Comparison of ENCODE assay signal across 1 cellular context in the genomic region with DNA sequence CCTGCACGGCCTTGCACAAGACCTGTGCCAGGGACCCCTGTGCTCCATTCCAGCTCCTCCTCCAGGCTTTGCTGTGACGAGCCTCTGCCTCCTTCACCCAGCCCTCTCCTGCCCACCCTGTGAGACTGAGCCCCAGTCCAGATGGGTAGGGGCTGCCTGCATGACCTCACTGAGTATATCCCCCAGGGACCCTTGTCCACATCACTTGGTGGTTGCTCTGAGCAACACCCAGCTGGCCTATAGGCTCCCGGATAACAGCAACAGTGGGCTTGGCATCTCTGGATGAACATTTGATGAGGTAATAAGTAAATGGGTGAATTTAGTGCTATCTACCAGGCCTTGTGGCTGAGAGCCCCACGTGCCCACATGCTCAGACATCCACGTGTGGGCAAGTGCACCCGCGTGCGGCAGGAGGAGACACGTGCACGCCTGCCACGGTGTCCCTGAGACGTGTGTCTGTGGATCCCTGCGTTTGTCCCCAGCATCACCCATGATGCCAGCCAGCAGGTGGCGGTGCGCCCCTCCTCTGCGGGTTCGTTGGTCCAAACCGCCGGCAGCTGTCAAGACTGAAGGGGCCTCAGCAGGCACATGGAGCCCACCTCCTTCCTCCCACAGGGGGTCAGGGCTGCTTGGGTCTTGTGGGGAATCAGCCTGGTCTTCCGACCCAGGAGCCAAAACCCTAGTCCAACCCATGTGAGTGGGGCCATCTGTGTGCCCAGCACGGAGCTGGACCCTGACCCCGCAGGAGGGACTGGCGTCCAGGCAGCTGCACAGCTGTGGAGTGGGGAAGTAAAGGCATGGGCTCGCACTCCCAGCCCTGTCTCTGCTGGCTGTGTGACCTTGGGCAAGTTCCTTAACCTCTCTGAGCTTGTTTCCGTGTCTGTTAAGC.
TF ChIP-seq lines count a peak whose summit lies in the region.

No MANE protein-coding gene starts in this region.

TF ChIP-seq in K562, 482 proteins besides CTCF, POLR2A, EP300 and RAD21 (continued from another document and continues in another):
- TF ChIP-seq CUX1 (CRISPR knock-in tag; IDR thresholded peaks at IDR 0.05) (no peak; the same call in 1 of the 2 replicates), MECOM (CRISPR knock-in tag; IDR thresholded peaks at IDR 0.05) (peak; percentile 60), ZBTB7A (IDR thresholded peaks at IDR 0.05; ENCODE audit: borderline replicate concordance, control insufficient read depth, low read depth, low read length) (peak; percentile 85), ZNF239 (CRISPR knock-in tag; IDR thresholded peaks at IDR 0.05) (no peak), RFX7 (CRISPR knock-in tag; IDR thresholded peaks at IDR 0.05) (0 out of 2 replicates have a peak, but pooled peaks have one; percentile 55), TEAD4 (IDR thresholded peaks at IDR 0.05; ENCODE audit: low read length) (peak; percentile 37; the same call in 1 of the 2 replicates), TEAD4 (CRISPR knock-in tag; IDR thresholded peaks at IDR 0.05; ENCODE audit: borderline replicate concordance) (no peak), HNRNPK (IDR thresholded peaks at IDR 0.05; ENCODE audit: low read depth, low read length, poor library complexity, severe bottlenecking) (no peak), DIDO1 (tag; IDR thresholded peaks at IDR 0.05; ENCODE audit: low read depth) (no peak), ZNF324 (CRISPR knock-in tag; IDR thresholded peaks at IDR 0.05) (0 out of 2 replicates have a peak, but pooled peaks have one; percentile 38), ZNF263 (CRISPR knock-in tag; IDR thresholded peaks at IDR 0.05; ENCODE audit: borderline replicate concordance) (peak; percentile 38; the same call in 1 of the 2 replicates), BRD9 (IDR thresholded peaks at IDR 0.05; ENCODE audit: low read depth, partially characterized antibody) (peak; percentile 99), HMGN3 (IDR thresholded peaks at IDR 0.05; ENCODE audit: borderline replicate concordance, extremely low read depth, insufficient read length, low read depth, low read length) (peak; percentile 73), CREB1 (IDR thresholded peaks at IDR 0.05) (no peak), CREB1 (CRISPR knock-in tag; IDR thresholded peaks at IDR 0.05) (peak; percentile 81), ZEB2 (IDR thresholded peaks at IDR 0.05) (peak; percentile 46; the same call in 1 of the 2 replicates), CTBP1 (IDR thresholded peaks at IDR 0.05; ENCODE audit: borderline replicate concordance) (peak; percentile 91), SMARCB1 (IDR thresholded peaks at IDR 0.05; ENCODE audit: insufficient read length, low read depth) (no peak), CREB3 (tag; conservative IDR thresholded peaks at IDR 0.05; ENCODE audit: low read depth) (no peak), ZBTB2 (IDR thresholded peaks at IDR 0.05) (peak; percentile 75; the same call in 1 of the 2 replicates), CBFA2T3 (IDR thresholded peaks at IDR 0.05) (peak; percentile 16; the same call in 1 of the 2 replicates), BCOR (IDR thresholded peaks at IDR 0.05) (peak; percentile 100), ZNF165 (CRISPR knock-in tag; IDR thresholded peaks at IDR 0.05; ENCODE audit: borderline replicate concordance) (peak; percentile 8; the same call in 1 of the 2 replicates), ILF3 (IDR thresholded peaks at IDR 0.05; ENCODE audit: borderline replicate concordance) (no peak), ATF1 (CRISPR knock-in tag; IDR thresholded peaks at IDR 0.05) (no peak), ATF1 (tag; IDR thresholded peaks at IDR 0.05) (peak; percentile 72)
- TF ChIP-seq, protein P1, sequence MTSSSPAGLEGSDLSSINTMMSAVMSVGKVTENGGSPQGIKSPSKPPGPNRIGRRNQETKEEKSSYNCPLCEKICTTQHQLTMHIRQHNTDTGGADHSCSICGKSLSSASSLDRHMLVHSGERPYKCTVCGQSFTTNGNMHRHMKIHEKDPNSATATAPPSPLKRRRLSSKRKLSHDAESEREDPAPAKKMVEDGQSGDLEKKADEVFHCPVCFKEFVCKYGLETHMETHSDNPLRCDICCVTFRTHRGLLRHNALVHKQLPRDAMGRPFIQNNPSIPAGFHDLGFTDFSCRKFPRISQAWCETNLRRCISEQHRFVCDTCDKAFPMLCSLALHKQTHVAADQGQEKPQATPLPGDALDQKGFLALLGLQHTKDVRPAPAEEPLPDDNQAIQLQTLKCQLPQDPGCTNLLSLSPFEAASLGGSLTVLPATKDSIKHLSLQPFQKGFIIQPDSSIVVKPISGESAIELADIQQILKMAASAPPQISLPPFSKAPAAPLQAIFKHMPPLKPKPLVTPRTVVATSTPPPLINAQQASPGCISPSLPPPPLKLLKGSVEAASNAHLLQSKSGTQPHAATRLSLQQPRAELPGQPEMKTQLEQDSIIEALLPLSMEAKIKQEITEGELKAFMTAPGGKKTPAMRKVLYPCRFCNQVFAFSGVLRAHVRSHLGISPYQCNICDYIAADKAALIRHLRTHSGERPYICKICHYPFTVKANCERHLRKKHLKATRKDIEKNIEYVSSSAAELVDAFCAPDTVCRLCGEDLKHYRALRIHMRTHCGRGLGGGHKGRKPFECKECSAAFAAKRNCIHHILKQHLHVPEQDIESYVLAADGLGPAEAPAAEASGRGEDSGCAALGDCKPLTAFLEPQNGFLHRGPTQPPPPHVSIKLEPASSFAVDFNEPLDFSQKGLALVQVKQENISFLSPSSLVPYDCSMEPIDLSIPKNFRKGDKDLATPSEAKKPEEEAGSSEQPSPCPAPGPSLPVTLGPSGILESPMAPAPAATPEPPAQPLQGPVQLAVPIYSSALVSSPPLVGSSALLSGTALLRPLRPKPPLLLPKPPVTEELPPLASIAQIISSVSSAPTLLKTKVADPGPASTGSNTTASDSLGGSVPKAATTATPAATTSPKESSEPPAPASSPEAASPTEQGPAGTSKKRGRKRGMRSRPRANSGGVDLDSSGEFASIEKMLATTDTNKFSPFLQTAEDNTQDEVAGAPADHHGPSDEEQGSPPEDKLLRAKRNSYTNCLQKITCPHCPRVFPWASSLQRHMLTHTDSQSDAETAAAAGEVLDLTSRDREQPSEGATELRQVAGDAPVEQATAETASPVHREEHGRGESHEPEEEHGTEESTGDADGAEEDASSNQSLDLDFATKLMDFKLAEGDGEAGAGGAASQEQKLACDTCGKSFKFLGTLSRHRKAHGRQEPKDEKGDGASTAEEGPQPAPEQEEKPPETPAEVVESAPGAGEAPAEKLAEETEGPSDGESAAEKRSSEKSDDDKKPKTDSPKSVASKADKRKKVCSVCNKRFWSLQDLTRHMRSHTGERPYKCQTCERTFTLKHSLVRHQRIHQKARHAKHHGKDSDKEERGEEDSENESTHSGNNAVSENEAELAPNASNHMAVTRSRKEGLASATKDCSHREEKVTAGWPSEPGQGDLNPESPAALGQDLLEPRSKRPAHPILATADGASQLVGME (CRISPR knock-in tag; IDR thresholded peaks at IDR 0.05): peak; percentile 95
- TF ChIP-seq, protein P2, sequence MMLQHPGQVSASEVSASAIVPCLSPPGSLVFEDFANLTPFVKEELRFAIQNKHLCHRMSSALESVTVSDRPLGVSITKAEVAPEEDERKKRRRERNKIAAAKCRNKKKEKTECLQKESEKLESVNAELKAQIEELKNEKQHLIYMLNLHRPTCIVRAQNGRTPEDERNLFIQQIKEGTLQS (IDR thresholded peaks at IDR 0.05): peak; percentile 31; the same call in 1 of the 2 replicates
- TF ChIP-seq, protein P2 (CRISPR knock-in tag; conservative IDR thresholded peaks at IDR 0.05): peak; percentile 69; the same call in 1 of the 2 replicates
- TF ChIP-seq, protein P3, sequence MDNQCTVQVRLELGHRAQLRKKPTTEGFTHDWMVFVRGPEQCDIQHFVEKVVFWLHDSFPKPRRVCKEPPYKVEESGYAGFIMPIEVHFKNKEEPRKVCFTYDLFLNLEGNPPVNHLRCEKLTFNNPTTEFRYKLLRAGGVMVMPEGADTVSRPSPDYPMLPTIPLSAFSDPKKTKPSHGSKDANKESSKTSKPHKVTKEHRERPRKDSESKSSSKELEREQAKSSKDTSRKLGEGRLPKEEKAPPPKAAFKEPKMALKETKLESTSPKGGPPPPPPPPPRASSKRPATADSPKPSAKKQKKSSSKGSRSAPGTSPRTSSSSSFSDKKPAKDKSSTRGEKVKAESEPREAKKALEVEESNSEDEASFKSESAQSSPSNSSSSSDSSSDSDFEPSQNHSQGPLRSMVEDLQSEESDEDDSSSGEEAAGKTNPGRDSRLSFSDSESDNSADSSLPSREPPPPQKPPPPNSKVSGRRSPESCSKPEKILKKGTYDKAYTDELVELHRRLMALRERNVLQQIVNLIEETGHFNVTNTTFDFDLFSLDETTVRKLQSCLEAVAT (IDR thresholded peaks at IDR 0.05): peak; percentile 67 to 76; a peak in 2 of 4 replicates
- TF ChIP-seq, protein P4, sequence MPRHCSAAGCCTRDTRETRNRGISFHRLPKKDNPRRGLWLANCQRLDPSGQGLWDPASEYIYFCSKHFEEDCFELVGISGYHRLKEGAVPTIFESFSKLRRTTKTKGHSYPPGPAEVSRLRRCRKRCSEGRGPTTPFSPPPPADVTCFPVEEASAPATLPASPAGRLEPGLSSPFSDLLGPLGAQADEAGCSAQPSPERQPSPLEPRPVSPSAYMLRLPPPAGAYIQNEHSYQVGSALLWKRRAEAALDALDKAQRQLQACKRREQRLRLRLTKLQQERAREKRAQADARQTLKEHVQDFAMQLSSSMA (CRISPR knock-in tag; IDR thresholded peaks at IDR 0.05): no peak
- TF ChIP-seq, protein P5, sequence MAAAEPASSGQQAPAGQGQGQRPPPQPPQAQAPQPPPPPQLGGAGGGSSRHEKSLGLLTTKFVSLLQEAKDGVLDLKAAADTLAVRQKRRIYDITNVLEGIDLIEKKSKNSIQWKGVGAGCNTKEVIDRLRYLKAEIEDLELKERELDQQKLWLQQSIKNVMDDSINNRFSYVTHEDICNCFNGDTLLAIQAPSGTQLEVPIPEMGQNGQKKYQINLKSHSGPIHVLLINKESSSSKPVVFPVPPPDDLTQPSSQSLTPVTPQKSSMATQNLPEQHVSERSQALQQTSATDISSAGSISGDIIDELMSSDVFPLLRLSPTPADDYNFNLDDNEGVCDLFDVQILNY (CRISPR knock-in tag; IDR thresholded peaks at IDR 0.05): peak; percentile 83; the same call in 1 of the 2 replicates
